In the genomic region with DNA sequence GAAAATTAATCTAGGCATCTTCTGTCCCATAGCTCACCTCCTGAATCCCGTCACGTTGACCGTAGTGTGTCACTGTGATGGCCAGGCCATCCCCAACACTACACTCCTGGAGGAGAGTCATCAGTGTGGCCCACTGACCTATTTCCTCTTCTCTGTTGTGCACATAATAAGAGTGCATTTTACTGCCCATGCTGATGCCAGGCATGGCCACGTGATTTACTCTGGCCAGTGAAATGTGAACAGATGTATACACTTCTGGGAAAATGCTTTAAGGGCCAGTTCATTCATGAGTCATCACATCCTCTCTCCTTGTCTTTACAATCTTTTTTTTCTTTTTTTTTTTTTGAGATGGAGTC, we compare ENCODE assay signal across 9 cellular contexts.
DNase-seq lines count a peak whose midpoint lies in the region; ATAC-seq and TF ChIP-seq lines count a peak whose summit lies in the region.
"Had no signal": no experiment of that assay in that cellular context is flagged by ENCODE, and none has a peak within 500 bp of the region (broad histone marks: within the 10 kb centered on the region; RNA-seq: fewer than 3 reads in every experiment).

No MANE protein-coding gene starts in this region.

- no peaks in the 10 kb centered on the region for H3K36me3 ChIP-seq in thyroid gland
- H3K36me3 ChIP-seq in neural progenitor cell, result no peaks in the 10 kb centered on the region
- H3K36me3 ChIP-seq: cardiac muscle cell had no signal

- H3K27me3 ChIP-seq in thyroid gland (no peaks in the 10 kb centered on the region), neural progenitor cell (no peaks in the 10 kb centered on the region)
- H3K27me3 ChIP-seq: cardiac muscle cell had no signal

- no peaks in the 10 kb centered on the region for H3K36me3 Mint-ChIP-seq in neural progenitor cell

- H3K4me1 ChIP-seq in thyroid gland (no peaks in the 10 kb centered on the region), neural progenitor cell (peaks cover 2% of the 10 kb centered on the region)

- ATAC-seq in GM18511 (IDR thresholded peaks at IDR 0.05; ENCODE audit: unreplicated experiment), result peak; percentile 46
- ATAC-seq in HG03025 (IDR thresholded peaks at IDR 0.05; ENCODE audit: low FRiP score, unreplicated experiment), result no peak

- H2AFZ ChIP-seq in neural progenitor cell (replicated peaks), result no peak overlapping the region

- H3K9me3 ChIP-seq in thyroid gland (no peaks in the 10 kb centered on the region), neural progenitor cell (ENCODE audit: low read depth) (no peaks in the 10 kb centered on the region)

- 86 to 88% methylated on average over 4 of the region's 4 CpGs for WGBS in thyroid gland, 2 donors

- peaks cover 1% of the 10 kb centered on the region for H3K4me1 Mint-ChIP-seq in neural progenitor cell

- peaks cover 3% of the 10 kb centered on the region for H3K9me3 Mint-ChIP-seq in neural progenitor cell

- no peak for TF ChIP-seq POLR2A in thyroid gland (IDR thresholded peaks at IDR 0.05)

- intact Hi-C loops in thyroid gland (cut with DNase I), result no loop called here

- TF ChIP-seq CTCF in choroid plexus epithelial cell (conservative IDR thresholded peaks at IDR 0.05; ENCODE audit: low read depth, low read length), result no peak
- TF ChIP-seq CTCF in thyroid gland (IDR thresholded peaks at IDR 0.05), result no peak
- no peak for TF ChIP-seq CTCF in neural progenitor cell (IDR thresholded peaks at IDR 0.05)

- no peaks in the 10 kb centered on the region for H3K27me3 Mint-ChIP-seq in neural progenitor cell (ENCODE audit: insufficient read depth, low read depth)

- no peak overlapping the region for H3K9ac ChIP-seq in neural progenitor cell

- no peaks in the 10 kb centered on the region for H3K79me2 ChIP-seq in neural progenitor cell (ENCODE audit: low read depth)

- DNase-seq in MV-4-11 (lab: John Stamatoyannopoulos, UW) (peak; percentile 92), choroid plexus epithelial cell (ENCODE audit: low read depth) (peak; percentile 92), renal cortical epithelial cell (ENCODE audit: low read depth) (peak; percentile 97), SIG-M5 (lab: John Stamatoyannopoulos, UW) (no peak), thyroid gland (no peak), neural progenitor cell (ENCODE audit: low spot score) (no peak)

- H3K4me3 ChIP-seq in choroid plexus epithelial cell (ENCODE audit: low read depth, low read length) (no peak overlapping the region), thyroid gland (replicated peaks in 1 of 3) (no peak overlapping the region), neural progenitor cell (no peak overlapping the region)
- H3K4me3 ChIP-seq: cardiac muscle cell had no signal

- H3K27ac ChIP-seq in thyroid gland, result no peak overlapping the region
- no peak overlapping the region for H3K27ac ChIP-seq in neural progenitor cell
- H3K27ac ChIP-seq: cardiac muscle cell had no signal

- H3K4me2 ChIP-seq in neural progenitor cell, result no peak overlapping the region

- peaks cover 5% of the 10 kb centered on the region for H3F3A ChIP-seq in neural progenitor cell (ENCODE audit: low read depth)

- H3K27ac Mint-ChIP-seq in neural progenitor cell, result no peak overlapping the region

- no peaks in the 10 kb centered on the region for H4K20me1 ChIP-seq in neural progenitor cell (ENCODE audit: low read depth)

- no peak overlapping the region for H3K4me3 Mint-ChIP-seq in neural progenitor cell

Comparison
In these comparisons a context has a peak if more than half of its experiments do, and no peak if none do; other contexts are left out.
1. DNase-seq: peak in MV-4-11 (single experiment), choroid plexus epithelial cell (single experiment) and renal cortical epithelial cell (single experiment); none in SIG-M5 (single experiment), thyroid gland (0 of 2) and neural progenitor cell (single experiment).